14 cellular contexts compared by ENCODE assay signal in genomic region chr18:51275712-51276473, GRCh38.
DNase-seq lines count a peak whose midpoint lies in the region; ATAC-seq and TF ChIP-seq lines count a peak whose summit lies in the region.
"Had no signal": no experiment of that assay in that cellular context is flagged by ENCODE, and none has a peak within 500 bp of the region (broad histone marks: within the 10 kb centered on the region; RNA-seq: fewer than 3 reads in every experiment).

No MANE protein-coding gene starts in this region.

- H2BK20ac ChIP-seq in H9 (ENCODE audit: low read depth, low read length, poor library complexity, severe bottlenecking) = no peak overlapping the region

- no peak overlapping the region for H2BK15ac ChIP-seq in H9 (ENCODE audit: low read depth, low read length)

- no peak overlapping the region for H4K5ac ChIP-seq in H9 (ENCODE audit: insufficient read length, low read depth, low read length)

- H3K4me3 ChIP-seq in fibroblast of the aortic adventitia (ENCODE audit: low read depth, low read length) = no peak overlapping the region

- H3K56ac ChIP-seq in H9 (ENCODE audit: insufficient read length, low read depth, low read length) = no peak overlapping the region

- peak overlapping the region in 2 of 3 experiments; percentile 34 to 65; a peak in 3 of 7 replicates for H3K27ac Mint-ChIP-seq in H9
- H3K27ac Mint-ChIP-seq: activated naive CD8-positive, alpha-beta T cell treated with anti-CD3 and anti-CD28 coated beads, Interleukin-2, amount 50 U/mL, for 24 hours had no signal

- no peak overlapping the region for H2BK12ac ChIP-seq in H9 (ENCODE audit: insufficient read length, low read depth, low read length)

- H3K9ac ChIP-seq in H9 (ENCODE audit: extremely low read depth, insufficient read length, low read length) = no peak overlapping the region

- H2AFZ ChIP-seq in H9 (ENCODE audit: low read length) = no peak overlapping the region

- no peak overlapping the region for H3K4me2 ChIP-seq in H9 (ENCODE audit: insufficient read depth, insufficient read length, low read length)

- no peaks in the 10 kb centered on the region for H3K27me3 ChIP-seq in H9 (ENCODE audit: insufficient read depth, low read length)

- H3K27me3 Mint-ChIP-seq in H9 (ENCODE audit: low read depth) = no peaks in the 10 kb centered on the region

- no peaks in the 10 kb centered on the region for H3K9me3 ChIP-seq in H9 (ENCODE audit: control insufficient read depth, low read depth, low read length)
- H3K9me3 ChIP-seq: Caco-2 had no signal

- H2AK5ac ChIP-seq in H9 (ENCODE audit: insufficient read length, low read length) = no peak overlapping the region

- no peaks in the 10 kb centered on the region for H3K79me2 ChIP-seq in H9 (ENCODE audit: insufficient read depth, low read length)

- H3K18ac ChIP-seq in H9 (ENCODE audit: insufficient read length, low read depth, low read length) = no peak overlapping the region

- no peak for ATAC-seq in sciatic nerve
- no peak for ATAC-seq in HG03159 (IDR thresholded peaks at IDR 0.05; ENCODE audit: unreplicated experiment)
- no peak for ATAC-seq in GM21529 (IDR thresholded peaks at IDR 0.05; ENCODE audit: unreplicated experiment)
- ATAC-seq: activated naive CD8-positive, alpha-beta T cell treated with anti-CD3 and anti-CD28 coated beads, Interleukin-2, amount 50 U/mL, for 24 hours; Panc1 had no signal

- peaks cover 43 to 48% of the 10 kb centered on the region in 2 experiments for H3K4me1 Mint-ChIP-seq in H9
- H3K4me1 Mint-ChIP-seq: activated naive CD8-positive, alpha-beta T cell treated with anti-CD3 and anti-CD28 coated beads, Interleukin-2, amount 50 U/mL, for 24 hours had no signal

- H3K9me3 Mint-ChIP-seq in H9 = no peaks in the 10 kb centered on the region; a peak in 1 of 5 replicates
- H3K9me3 Mint-ChIP-seq: activated naive CD8-positive, alpha-beta T cell treated with anti-CD3 and anti-CD28 coated beads, Interleukin-2, amount 50 U/mL, for 24 hours had no signal

- H3K36me3 Mint-ChIP-seq in H9 (ENCODE audit: insufficient read depth in 1 of 3, low read depth in 3 of 3) = peaks cover 0 to 3% (median 0%) of the 10 kb centered on the region in 3 experiments; a peak in 1 of 7 replicates

- no peak for DNase-seq in H9
- peak; percentile 64 for DNase-seq in OCI-M1 (lab: John Stamatoyannopoulos, UW)
- DNase-seq in fibroblast of the aortic adventitia (ENCODE audit: low read depth) = peak; percentile 22
- DNase-seq in sciatic nerve (ENCODE audit: low spot score) = peak; percentile 68
- DNase-seq in kidney glomerular epithelial cell (lab: John Stamatoyannopoulos, UW) = no peak
- DNase-seq: activated naive CD8-positive, alpha-beta T cell treated with anti-CD3 and anti-CD28 coated beads, Interleukin-2, amount 50 U/mL, for 24 hours; Caco-2; effector memory CD4-positive, alpha-beta T cell; hippocampal formation; NCI-H2029 treated with DMSO at 0.1 percent for 48 hours; retina had no signal

- no peak overlapping the region for H3K4ac ChIP-seq in H9 (ENCODE audit: low read depth, low read length)

- intact Hi-C loops in sciatic nerve (cut with DNase I) = no loop called here

- H3K23me2 ChIP-seq in H9 (ENCODE audit: insufficient read length, low read depth, low read length, poor library complexity, severe bottlenecking) = no peaks in the 10 kb centered on the region

- H3K4me1 ChIP-seq in H9 (ENCODE audit: insufficient read depth, low read length) = peaks cover 4% of the 10 kb centered on the region; the same call in 1 of the 2 replicates

- no peaks in the 10 kb centered on the region for H4K20me1 ChIP-seq in H9 (ENCODE audit: control insufficient read depth, insufficient read depth, insufficient read length)

- H4K8ac ChIP-seq in H9 (replicated peaks; ENCODE audit: insufficient read length, low read depth, low read length) = no peak overlapping the region

- H2BK5ac ChIP-seq in H9 (ENCODE audit: insufficient read length, low read length) = no peak overlapping the region

- no peak overlapping the region for H3K23ac ChIP-seq in H9 (ENCODE audit: insufficient read length, low read depth, low read length)

- no peak for TF ChIP-seq CTCF in H9 (conservative IDR thresholded peaks at IDR 0.05)
- TF ChIP-seq CTCF in fibroblast of the aortic adventitia (IDR thresholded peaks at IDR 0.05; ENCODE audit: insufficient read depth, low read length) = no peak

- H3K79me1 ChIP-seq in H9 (ENCODE audit: insufficient read depth, low read depth, low read length, poor library complexity, severe bottlenecking) = no peaks in the 10 kb centered on the region

- no CpG with 5 or more reads among the region's 6 CpGs for WGBS in H9 (ENCODE audit: extremely low coverage, insufficient read length, low lambda C conversion rate)

- no peak overlapping the region for H3K27ac ChIP-seq in H9 (ENCODE audit: insufficient read length, low read depth, low read length)

- no peak overlapping the region for H4K91ac ChIP-seq in H9 (ENCODE audit: insufficient read length, low read depth, low read length)

- H3K4me3 Mint-ChIP-seq in H9 = no peak overlapping the region
- H3K4me3 Mint-ChIP-seq: activated naive CD8-positive, alpha-beta T cell treated with anti-CD3 and anti-CD28 coated beads, Interleukin-2, amount 50 U/mL, for 24 hours had no signal

- H3T11ph ChIP-seq in H9 (ENCODE audit: low read length) = no peak overlapping the region

- no peak overlapping the region for H3K14ac ChIP-seq in H9 (ENCODE audit: insufficient read depth, low read length)

- no peak overlapping the region for H2BK120ac ChIP-seq in H9 (ENCODE audit: low read depth, low read length, poor library complexity, severe bottlenecking)

Comparison
In these comparisons a context has a peak if more than half of its experiments do, and no peak if none do; other contexts are left out.
1. DNase-seq: peak in OCI-M1 (single experiment), fibroblast of the aortic adventitia (single experiment) and sciatic nerve (single experiment); none in H9 (single experiment) and kidney glomerular epithelial cell (single experiment).